ENCODE assay signal across 25 cellular contexts in genomic region chr10:116968331-116968730, GRCh38. TPM values are rescaled to one million over a fixed set of nuclear protein-coding genes. Genes with fewer than 3 reads are reported as not detected.
"Had no signal": no experiment of that assay in that cellular context is flagged by ENCODE, and none has a peak within 500 bp of the region (broad histone marks: within the 10 kb centered on the region; RNA-seq: fewer than 3 reads in every experiment).

No MANE protein-coding gene starts in this region.

- H3K36me3 Mint-ChIP-seq: memory B cell; naive thymus-derived CD4-positive, alpha-beta T cell; natural killer cell treated with Interleukin-12 subunit alpha and Interleukin-12 subunit beta and Interleukin-15 and Interleukin-18, amount 100 ng/mL, for 72 hours; stimulated activated memory B cell treated with anti-CD40 and anti-IgM and Interleukin-4, amounts not matched to agents 10 μg/mL and 1 μg/mL and 100 μg/mL, for 72 hours had no signal

- H3K27me3 Mint-ChIP-seq: natural killer cell treated with Interleukin-12 subunit alpha and Interleukin-12 subunit beta and Interleukin-15 and Interleukin-18, amount 100 ng/mL, for 72 hours; progenitor cell of endocrine pancreas; stimulated activated memory B cell treated with anti-CD40 and anti-IgM and Interleukin-4, amounts not matched to agents 10 μg/mL and 1 μg/mL and 100 μg/mL, for 72 hours; stimulated activated naive CD8-positive, alpha-beta T cell treated with anti-CD3 and anti-CD28 coated beads, Interleukin-15, amount 100 ng/mL, for 72 hours had no signal

- DNase-seq: hippocampal formation; kidney; left ventricle myocardium inferior; midbrain; mucosa of descending colon; naive thymus-derived CD4-positive, alpha-beta T cell; ovary; right lobe of liver; stimulated activated CD4-positive, alpha-beta T cell treated with anti-CD3 and anti-CD28 coated beads, Interleukin-1b, Interleukin-23, amount 100 ng/mL, for 48 hours; stimulated activated CD4-positive, alpha-beta T cell treated with anti-CD3 and anti-CD28 coated beads, Interleukin-2, amount 100 ng/mL, for 48 hours; stimulated activated CD4-positive, alpha-beta T cell treated with anti-CD3 and anti-CD28 coated beads, Interleukin-4, amount 100 ng/mL, for 4 hours; stimulated activated CD8-positive, alpha-beta memory T cell treated with anti-CD3 and anti-CD28 coated beads, Interleukin-4, amount 100 ng/mL, for 48 hours; stimulated activated naive CD4-positive, alpha-beta T cell treated with Interleukin-2 at 50 U/mL for 16 hours; stimulated activated naive CD8-positive, alpha-beta T cell treated with anti-CD3 and anti-CD28 coated beads, Interleukin-15, amount 100 ng/mL, for 72 hours; tibial artery; trophoblast cell; upper lobe of right lung had no signal

- ATAC-seq: mucosa of descending colon; naive thymus-derived CD4-positive, alpha-beta T cell; natural killer cell treated with Interleukin-12 subunit alpha and Interleukin-12 subunit beta and Interleukin-15 and Interleukin-18, amount 100 ng/mL, for 72 hours; right lobe of liver; stimulated activated memory B cell treated with anti-CD40 and anti-IgM and Interleukin-4, amounts not matched to agents 10 μg/mL and 1 μg/mL and 100 μg/mL, for 72 hours; stimulated activated naive CD8-positive, alpha-beta T cell treated with anti-CD3 and anti-CD28 coated beads, Interleukin-15, amount 100 ng/mL, for 72 hours; upper lobe of right lung had no signal

- H3K4me1 Mint-ChIP-seq: memory B cell; naive thymus-derived CD4-positive, alpha-beta T cell; stimulated activated memory B cell treated with anti-CD40 and anti-IgM and Interleukin-4, amounts not matched to agents 10 μg/mL and 1 μg/mL and 100 μg/mL, for 72 hours; stimulated activated naive CD8-positive, alpha-beta T cell treated with anti-CD3 and anti-CD28 coated beads, Interleukin-15, amount 100 ng/mL, for 72 hours had no signal

- H3K27ac ChIP-seq: left ventricle myocardium inferior, ovary, right atrium auricular region, right lobe of liver, thoracic aorta, tibial artery, upper lobe of right lung had no signal

- H3K36me3 ChIP-seq: left ventricle myocardium inferior, ovary, right atrium auricular region, thoracic aorta, upper lobe of right lung had no signal

- H3K4me3 Mint-ChIP-seq: memory B cell; naive thymus-derived CD4-positive, alpha-beta T cell; natural killer cell treated with Interleukin-12 subunit alpha and Interleukin-12 subunit beta and Interleukin-15 and Interleukin-18, amount 100 ng/mL, for 72 hours; stimulated activated memory B cell treated with anti-CD40 and anti-IgM and Interleukin-4, amounts not matched to agents 10 μg/mL and 1 μg/mL and 100 μg/mL, for 72 hours; stimulated activated naive CD8-positive, alpha-beta T cell treated with anti-CD3 and anti-CD28 coated beads, Interleukin-15, amount 100 ng/mL, for 72 hours had no signal

- H3K9me3 Mint-ChIP-seq: memory B cell; naive thymus-derived CD4-positive, alpha-beta T cell; natural killer cell treated with Interleukin-12 subunit alpha and Interleukin-12 subunit beta and Interleukin-15 and Interleukin-18, amount 100 ng/mL, for 72 hours; stimulated activated memory B cell treated with anti-CD40 and anti-IgM and Interleukin-4, amounts not matched to agents 10 μg/mL and 1 μg/mL and 100 μg/mL, for 72 hours; stimulated activated naive CD8-positive, alpha-beta T cell treated with anti-CD3 and anti-CD28 coated beads, Interleukin-15, amount 100 ng/mL, for 72 hours had no signal

- H3K4me1 ChIP-seq: left ventricle myocardium inferior, right atrium auricular region, right lobe of liver, tibial artery, upper lobe of right lung had no signal

- H3K27me3 ChIP-seq: ovary, right atrium auricular region, right lobe of liver, tibial artery, upper lobe of right lung had no signal

- H3K27ac Mint-ChIP-seq: memory B cell; naive thymus-derived CD4-positive, alpha-beta T cell; natural killer cell treated with Interleukin-12 subunit alpha and Interleukin-12 subunit beta and Interleukin-15 and Interleukin-18, amount 100 ng/mL, for 72 hours; progenitor cell of endocrine pancreas; stimulated activated memory B cell treated with anti-CD40 and anti-IgM and Interleukin-4, amounts not matched to agents 10 μg/mL and 1 μg/mL and 100 μg/mL, for 72 hours; stimulated activated naive CD8-positive, alpha-beta T cell treated with anti-CD3 and anti-CD28 coated beads, Interleukin-15, amount 100 ng/mL, for 72 hours had no signal

- H3K4me3 ChIP-seq: left ventricle myocardium inferior, lung, mucosa of descending colon, ovary, right atrium auricular region, right lobe of liver, smooth muscle cell, thoracic aorta, tibial artery, upper lobe of right lung had no signal

- H3K9me3 ChIP-seq: left ventricle myocardium inferior, mucosa of descending colon, ovary, right atrium auricular region, right lobe of liver, thoracic aorta, tibial artery, upper lobe of right lung had no signal

RNA-seq across cellular contexts. Expression of gene SHTN1, which starts 36.7 kb away (rescaled TPM):
- total RNA-seq: natural killer cell treated with Interleukin-12 subunit alpha and Interleukin-12 subunit beta and Interleukin-15 and Interleukin-18, amount 100 ng/mL, for 72 hours had no signal
